Comparison of ENCODE assay signal across 1 cellular context in genomic region chr11:16170448-16170847, GRCh38.
TF ChIP-seq lines count a peak whose summit lies in the region.

No MANE protein-coding gene starts in this region.

TF ChIP-seq in IMR-90, 13 proteins besides CTCF, POLR2A, EP300 and RAD21 (continued from another document):
- TF ChIP-seq MXI1 (IDR thresholded peaks at IDR 0.05; ENCODE audit: borderline replicate concordance, low read depth, low read length) (no peak), SMC3 (IDR thresholded peaks at IDR 0.05; ENCODE audit: low read depth, low read length) (no peak), MAFK (IDR thresholded peaks at IDR 0.05; ENCODE audit: low read depth, low read length) (no peak), RCOR1 (IDR thresholded peaks at IDR 0.05; ENCODE audit: insufficient replicate concordance, low read length) (no peak), RFX5 (IDR thresholded peaks at IDR 0.05; ENCODE audit: low read depth, low read length) (no peak), BHLHE40 (IDR thresholded peaks at IDR 0.05; ENCODE audit: low read depth, low read length) (no peak)
- TF ChIP-seq, protein P1, sequence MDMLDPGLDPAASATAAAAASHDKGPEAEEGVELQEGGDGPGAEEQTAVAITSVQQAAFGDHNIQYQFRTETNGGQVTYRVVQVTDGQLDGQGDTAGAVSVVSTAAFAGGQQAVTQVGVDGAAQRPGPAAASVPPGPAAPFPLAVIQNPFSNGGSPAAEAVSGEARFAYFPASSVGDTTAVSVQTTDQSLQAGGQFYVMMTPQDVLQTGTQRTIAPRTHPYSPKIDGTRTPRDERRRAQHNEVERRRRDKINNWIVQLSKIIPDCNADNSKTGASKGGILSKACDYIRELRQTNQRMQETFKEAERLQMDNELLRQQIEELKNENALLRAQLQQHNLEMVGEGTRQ (IDR thresholded peaks at IDR 0.05; ENCODE audit: low read depth, low read length), result no peak
